1 cellular context compared by ENCODE assay signal in the genomic region with DNA sequence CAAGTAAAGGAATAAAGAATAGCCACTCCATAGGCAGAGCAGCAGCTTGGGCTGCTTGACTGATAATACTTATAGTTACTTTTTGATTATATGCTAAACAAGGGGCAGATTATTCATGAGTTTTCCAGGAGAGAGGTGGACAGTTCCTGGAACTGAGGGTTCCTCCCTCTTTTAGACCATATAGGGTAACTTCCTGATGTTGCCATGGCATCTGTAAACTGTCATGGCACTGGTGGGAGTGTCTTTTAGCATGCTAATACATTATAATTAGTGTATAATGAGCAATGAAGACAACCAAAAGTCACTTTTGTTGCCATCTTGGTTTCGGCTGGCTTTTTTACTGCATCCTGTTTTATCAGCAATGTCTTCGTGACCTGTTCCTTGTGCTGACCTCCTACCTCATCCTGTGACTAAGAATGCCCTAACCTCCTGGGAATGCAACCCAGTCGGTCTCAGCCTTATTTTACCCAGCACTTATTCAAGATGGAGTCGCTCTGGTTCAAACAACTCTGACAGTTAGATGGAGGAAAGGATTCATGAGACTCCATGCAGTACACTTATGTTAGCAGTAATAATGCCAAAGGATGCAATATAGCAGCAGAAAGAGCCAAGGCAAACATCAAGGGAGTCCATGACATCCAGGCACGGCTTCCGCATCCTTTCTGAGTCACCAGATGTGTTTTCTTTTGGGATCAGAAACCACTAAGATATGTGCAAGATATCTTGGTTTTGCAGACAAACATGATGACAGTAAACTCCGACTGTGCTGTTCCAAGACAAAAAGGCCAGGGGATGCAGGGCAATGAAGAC.
TF ChIP-seq lines count a peak whose summit lies in the region.

No MANE protein-coding gene starts in this region.

TF ChIP-seq in A549, 52 proteins besides CTCF, POLR2A, EP300 and RAD21 (continued from another document):
- TF ChIP-seq EHMT2 (IDR thresholded peaks at IDR 0.05; ENCODE audit: low read depth), result no peak
- TF ChIP-seq ZSCAN20 (CRISPR knock-in tag; IDR thresholded peaks at IDR 0.05), result peak; percentile 98
- no peak for TF ChIP-seq RNF2 (IDR thresholded peaks at IDR 0.05; ENCODE audit: borderline replicate concordance, low read depth)
- TF ChIP-seq CEBPB (IDR thresholded peaks at IDR 0.05), result no peak
- peak; percentile 59; the same call in 1 of the 2 replicates for TF ChIP-seq TP53 (CRISPR knock-in tag; IDR thresholded peaks at IDR 0.05)
- TF ChIP-seq RCOR1 (IDR thresholded peaks at IDR 0.05; ENCODE audit: low read depth, low read length), result no peak
- no peak for TF ChIP-seq NFE2L2 (conservative IDR thresholded peaks at IDR 0.05; ENCODE audit: low read length)
- no peak for TF ChIP-seq ZC3H11A (IDR thresholded peaks at IDR 0.05)
- no peak for TF ChIP-seq KDM5A (IDR thresholded peaks at IDR 0.05)
- no peak for TF ChIP-seq BHLHE40 (IDR thresholded peaks at IDR 0.05; ENCODE audit: low read depth, low read length)
- no peak for TF ChIP-seq POLR2AphosphoS2 (conservative IDR thresholded peaks at IDR 0.05; ENCODE audit: low read length)
- peak; percentile 93 for TF ChIP-seq ZNF302 (CRISPR knock-in tag; IDR thresholded peaks at IDR 0.05)
- no peak for TF ChIP-seq SMC3 (IDR thresholded peaks at IDR 0.05)
- no peak for TF ChIP-seq FOSL2 (IDR thresholded peaks at IDR 0.05)
- peak; percentile 55 for TF ChIP-seq FOSL2 (CRISPR knock-in tag; IDR thresholded peaks at IDR 0.05)
- peak; percentile 89; the same call in 1 of the 2 replicates for TF ChIP-seq RARB (CRISPR knock-in tag; IDR thresholded peaks at IDR 0.05)
- TF ChIP-seq CBX8 (IDR thresholded peaks at IDR 0.05), result no peak
- TF ChIP-seq KDM1A (IDR thresholded peaks at IDR 0.05; ENCODE audit: low read depth), result no peak
- peak; percentile 97; the same call in 1 of the 2 replicates for TF ChIP-seq FOXS1 (CRISPR knock-in tag; IDR thresholded peaks at IDR 0.05)
- TF ChIP-seq EHF (CRISPR knock-in tag; IDR thresholded peaks at IDR 0.05), result peak; percentile 95
- no peak for TF ChIP-seq RFX5 (IDR thresholded peaks at IDR 0.05)
- TF ChIP-seq, protein P1, sequence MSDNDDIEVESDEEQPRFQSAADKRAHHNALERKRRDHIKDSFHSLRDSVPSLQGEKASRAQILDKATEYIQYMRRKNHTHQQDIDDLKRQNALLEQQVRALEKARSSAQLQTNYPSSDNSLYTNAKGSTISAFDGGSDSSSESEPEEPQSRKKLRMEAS (IDR thresholded peaks at IDR 0.05), result no peak
- TF ChIP-seq TFCP2L1 (CRISPR knock-in tag; IDR thresholded peaks at IDR 0.05), result peak; percentile 40; the same call in 1 of the 2 replicates
- 0 out of 2 replicates have a peak, but pooled peaks have one; percentile 37 for TF ChIP-seq GATA3 (IDR thresholded peaks at IDR 0.05; ENCODE audit: borderline replicate concordance)
- TF ChIP-seq, protein P2, sequence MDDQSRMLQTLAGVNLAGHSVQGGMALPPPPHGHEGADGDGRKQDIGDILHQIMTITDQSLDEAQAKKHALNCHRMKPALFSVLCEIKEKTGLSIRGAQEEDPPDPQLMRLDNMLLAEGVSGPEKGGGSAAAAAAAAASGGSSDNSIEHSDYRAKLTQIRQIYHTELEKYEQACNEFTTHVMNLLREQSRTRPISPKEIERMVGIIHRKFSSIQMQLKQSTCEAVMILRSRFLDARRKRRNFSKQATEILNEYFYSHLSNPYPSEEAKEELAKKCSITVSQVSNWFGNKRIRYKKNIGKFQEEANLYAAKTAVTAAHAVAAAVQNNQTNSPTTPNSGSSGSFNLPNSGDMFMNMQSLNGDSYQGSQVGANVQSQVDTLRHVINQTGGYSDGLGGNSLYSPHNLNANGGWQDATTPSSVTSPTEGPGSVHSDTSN (IDR thresholded peaks at IDR 0.05), result no peak
- TF ChIP-seq, protein P3, sequence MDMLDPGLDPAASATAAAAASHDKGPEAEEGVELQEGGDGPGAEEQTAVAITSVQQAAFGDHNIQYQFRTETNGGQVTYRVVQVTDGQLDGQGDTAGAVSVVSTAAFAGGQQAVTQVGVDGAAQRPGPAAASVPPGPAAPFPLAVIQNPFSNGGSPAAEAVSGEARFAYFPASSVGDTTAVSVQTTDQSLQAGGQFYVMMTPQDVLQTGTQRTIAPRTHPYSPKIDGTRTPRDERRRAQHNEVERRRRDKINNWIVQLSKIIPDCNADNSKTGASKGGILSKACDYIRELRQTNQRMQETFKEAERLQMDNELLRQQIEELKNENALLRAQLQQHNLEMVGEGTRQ (IDR thresholded peaks at IDR 0.05), result no peak
- TF ChIP-seq, protein P4, sequence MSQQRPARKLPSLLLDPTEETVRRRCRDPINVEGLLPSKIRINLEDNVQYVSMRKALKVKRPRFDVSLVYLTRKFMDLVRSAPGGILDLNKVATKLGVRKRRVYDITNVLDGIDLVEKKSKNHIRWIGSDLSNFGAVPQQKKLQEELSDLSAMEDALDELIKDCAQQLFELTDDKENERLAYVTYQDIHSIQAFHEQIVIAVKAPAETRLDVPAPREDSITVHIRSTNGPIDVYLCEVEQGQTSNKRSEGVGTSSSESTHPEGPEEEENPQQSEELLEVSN (IDR thresholded peaks at IDR 0.05; ENCODE audit: borderline replicate concordance, low read depth), result no peak
- TF ChIP-seq ZFP36 (IDR thresholded peaks at IDR 0.05; ENCODE audit: borderline replicate concordance, partially characterized antibody), result no peak
- TF ChIP-seq, protein P5, sequence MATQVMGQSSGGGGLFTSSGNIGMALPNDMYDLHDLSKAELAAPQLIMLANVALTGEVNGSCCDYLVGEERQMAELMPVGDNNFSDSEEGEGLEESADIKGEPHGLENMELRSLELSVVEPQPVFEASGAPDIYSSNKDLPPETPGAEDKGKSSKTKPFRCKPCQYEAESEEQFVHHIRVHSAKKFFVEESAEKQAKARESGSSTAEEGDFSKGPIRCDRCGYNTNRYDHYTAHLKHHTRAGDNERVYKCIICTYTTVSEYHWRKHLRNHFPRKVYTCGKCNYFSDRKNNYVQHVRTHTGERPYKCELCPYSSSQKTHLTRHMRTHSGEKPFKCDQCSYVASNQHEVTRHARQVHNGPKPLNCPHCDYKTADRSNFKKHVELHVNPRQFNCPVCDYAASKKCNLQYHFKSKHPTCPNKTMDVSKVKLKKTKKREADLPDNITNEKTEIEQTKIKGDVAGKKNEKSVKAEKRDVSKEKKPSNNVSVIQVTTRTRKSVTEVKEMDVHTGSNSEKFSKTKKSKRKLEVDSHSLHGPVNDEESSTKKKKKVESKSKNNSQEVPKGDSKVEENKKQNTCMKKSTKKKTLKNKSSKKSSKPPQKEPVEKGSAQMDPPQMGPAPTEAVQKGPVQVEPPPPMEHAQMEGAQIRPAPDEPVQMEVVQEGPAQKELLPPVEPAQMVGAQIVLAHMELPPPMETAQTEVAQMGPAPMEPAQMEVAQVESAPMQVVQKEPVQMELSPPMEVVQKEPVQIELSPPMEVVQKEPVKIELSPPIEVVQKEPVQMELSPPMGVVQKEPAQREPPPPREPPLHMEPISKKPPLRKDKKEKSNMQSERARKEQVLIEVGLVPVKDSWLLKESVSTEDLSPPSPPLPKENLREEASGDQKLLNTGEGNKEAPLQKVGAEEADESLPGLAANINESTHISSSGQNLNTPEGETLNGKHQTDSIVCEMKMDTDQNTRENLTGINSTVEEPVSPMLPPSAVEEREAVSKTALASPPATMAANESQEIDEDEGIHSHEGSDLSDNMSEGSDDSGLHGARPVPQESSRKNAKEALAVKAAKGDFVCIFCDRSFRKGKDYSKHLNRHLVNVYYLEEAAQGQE (IDR thresholded peaks at IDR 0.05), result no peak
- peak; percentile 97 for TF ChIP-seq HOXB13 (CRISPR knock-in tag; IDR thresholded peaks at IDR 0.05; ENCODE audit: low read depth)
- TF ChIP-seq, protein P6, sequence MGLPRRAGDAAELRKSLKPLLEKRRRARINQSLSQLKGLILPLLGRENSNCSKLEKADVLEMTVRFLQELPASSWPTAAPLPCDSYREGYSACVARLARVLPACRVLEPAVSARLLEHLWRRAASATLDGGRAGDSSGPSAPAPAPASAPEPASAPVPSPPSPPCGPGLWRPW (IDR thresholded peaks at IDR 0.05), result no peak
- TF ChIP-seq, protein P7, sequence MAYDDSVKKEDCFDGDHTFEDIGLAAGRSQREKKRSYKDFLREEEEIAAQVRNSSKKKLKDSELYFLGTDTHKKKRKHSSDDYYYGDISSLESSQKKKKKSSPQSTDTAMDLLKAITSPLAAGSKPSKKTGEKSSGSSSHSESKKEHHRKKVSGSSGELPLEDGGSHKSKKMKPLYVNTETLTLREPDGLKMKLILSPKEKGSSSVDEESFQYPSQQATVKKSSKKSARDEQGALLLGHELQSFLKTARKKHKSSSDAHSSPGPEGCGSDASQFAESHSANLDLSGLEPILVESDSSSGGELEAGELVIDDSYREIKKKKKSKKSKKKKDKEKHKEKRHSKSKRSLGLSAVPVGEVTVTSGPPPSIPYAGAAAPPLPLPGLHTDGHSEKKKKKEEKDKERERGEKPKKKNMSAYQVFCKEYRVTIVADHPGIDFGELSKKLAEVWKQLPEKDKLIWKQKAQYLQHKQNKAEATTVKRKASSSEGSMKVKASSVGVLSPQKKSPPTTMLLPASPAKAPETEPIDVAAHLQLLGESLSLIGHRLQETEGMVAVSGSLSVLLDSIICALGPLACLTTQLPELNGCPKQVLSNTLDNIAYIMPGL (CRISPR knock-in tag; IDR thresholded peaks at IDR 0.05; ENCODE audit: borderline replicate concordance), result peak; percentile 54; the same call in 1 of the 2 replicates
- peak; percentile 98 for TF ChIP-seq HOXB5 (CRISPR knock-in tag; IDR thresholded peaks at IDR 0.05)
- TF ChIP-seq PHF8 (IDR thresholded peaks at IDR 0.05; ENCODE audit: borderline replicate concordance, low read depth), result no peak
